In genomic region chr5:74595143-74595915, GRCh38 we compare ENCODE assay signal across 13 cellular contexts. TPM values are rescaled to one million over a fixed set of nuclear protein-coding genes. Genes with fewer than 3 reads are reported as not detected.
DNase-seq lines count a peak whose midpoint lies in the region; ATAC-seq and TF ChIP-seq lines count a peak whose summit lies in the region.
"Had no signal": no experiment of that assay in that cellular context is flagged by ENCODE, and none has a peak within 500 bp of the region (broad histone marks: within the 10 kb centered on the region; RNA-seq: fewer than 3 reads in every experiment).

No MANE protein-coding gene starts in this region.

- H3K36me3 Mint-ChIP-seq in stimulated activated memory B cell treated with anti-CD40 and anti-IgM and Interleukin-4, amounts not matched to agents 10 μg/mL and 1 μg/mL and 100 μg/mL, for 72 hours = no peaks in the 10 kb centered on the region
- H3K36me3 Mint-ChIP-seq: activated CD4-positive, alpha-beta memory T cell treated with anti-CD3 and anti-CD28 coated beads for 36 hours had no signal

- no peak overlapping the region for H3K9ac ChIP-seq in smooth muscle cell (ENCODE audit: low read depth)

- TF ChIP-seq POLR2A in Peyer's patch (IDR thresholded peaks at IDR 0.05) = no peak

- H3K36me3 ChIP-seq in kidney epithelial cell (ENCODE audit: control insufficient read depth, insufficient read depth, low read length) (no peaks in the 10 kb centered on the region), smooth muscle cell (ENCODE audit: low read depth) (no peaks in the 10 kb centered on the region), tibial artery (no peaks in the 10 kb centered on the region), Peyer's patch (no peaks in the 10 kb centered on the region)

- intact Hi-C loops in tibial artery (cut with DNase I; ENCODE audit: low total_unique reads) = no loop called here

- no peaks in the 10 kb centered on the region for H3K9me3 ChIP-seq in smooth muscle cell (replicated peaks; ENCODE audit: low read depth)
- no peaks in the 10 kb centered on the region for H3K9me3 ChIP-seq in tibial artery
- H3K9me3 ChIP-seq in Peyer's patch = no peaks in the 10 kb centered on the region

- 54% methylated on average over 4 of the region's 4 CpGs for WGBS in smooth muscle cell (ENCODE audit: low lambda C conversion rate)

- H3K9me3 Mint-ChIP-seq in stimulated activated memory B cell treated with anti-CD40 and anti-IgM and Interleukin-4, amounts not matched to agents 10 μg/mL and 1 μg/mL and 100 μg/mL, for 72 hours = no peaks in the 10 kb centered on the region
- H3K9me3 Mint-ChIP-seq: activated CD4-positive, alpha-beta memory T cell treated with anti-CD3 and anti-CD28 coated beads for 36 hours had no signal

- peaks cover 53% of the 10 kb centered on the region for H3K27me3 Mint-ChIP-seq in stimulated activated memory B cell treated with anti-CD40 and anti-IgM and Interleukin-4, amounts not matched to agents 10 μg/mL and 1 μg/mL and 100 μg/mL, for 72 hours

- H3F3A ChIP-seq in smooth muscle cell (ENCODE audit: low read depth) = no peaks in the 10 kb centered on the region

- peak overlapping the region; percentile 24 for H3K4me2 ChIP-seq in smooth muscle cell

- H3K4me1 Mint-ChIP-seq in stimulated activated memory B cell treated with anti-CD40 and anti-IgM and Interleukin-4, amounts not matched to agents 10 μg/mL and 1 μg/mL and 100 μg/mL, for 72 hours = no peaks in the 10 kb centered on the region

- H3K27ac Mint-ChIP-seq in stimulated activated memory B cell treated with anti-CD40 and anti-IgM and Interleukin-4, amounts not matched to agents 10 μg/mL and 1 μg/mL and 100 μg/mL, for 72 hours = no peak overlapping the region
- H3K27ac Mint-ChIP-seq: activated CD4-positive, alpha-beta memory T cell treated with anti-CD3 and anti-CD28 coated beads for 36 hours; activated naive CD8-positive, alpha-beta T cell had no signal

- peak overlapping the region; percentile 52 for H2AFZ ChIP-seq in smooth muscle cell (ENCODE audit: low read depth)

- H3K4me1 ChIP-seq in smooth muscle cell (ENCODE audit: low read depth) (peaks cover 20% of the 10 kb centered on the region), tibial artery (no peaks in the 10 kb centered on the region), Peyer's patch (no peaks in the 10 kb centered on the region)

- H3K27ac ChIP-seq in smooth muscle cell (ENCODE audit: low read depth) = peak overlapping the region; percentile 40
- H3K27ac ChIP-seq in tibial artery = no peak overlapping the region
- H3K27ac ChIP-seq in Peyer's patch = no peak overlapping the region
- H3K27ac ChIP-seq: skin epidermis had no signal

- no peak overlapping the region for H3K4me3 ChIP-seq in astrocyte of the spinal cord (ENCODE audit: low read depth, low read length)
- H3K4me3 ChIP-seq in kidney epithelial cell (ENCODE audit: low read depth, low read length) = no peak overlapping the region
- no peak overlapping the region for H3K4me3 ChIP-seq in smooth muscle cell
- no peak overlapping the region for H3K4me3 ChIP-seq in tibial artery
- H3K4me3 ChIP-seq in Peyer's patch = no peak overlapping the region
- H3K4me3 ChIP-seq: skin epidermis had no signal

- ATAC-seq in stimulated activated memory B cell treated with anti-CD40 and anti-IgM and Interleukin-4, amounts not matched to agents 10 μg/mL and 1 μg/mL and 100 μg/mL, for 72 hours = no peak

- H4K20me1 ChIP-seq in smooth muscle cell (ENCODE audit: low read depth) = no peaks in the 10 kb centered on the region

- DNase-seq in HT-29 (ENCODE audit: low spot score) (peak; percentile 67), astrocyte of the spinal cord (ENCODE audit: low read depth, low spot score) (peak; percentile 85), kidney epithelial cell (ENCODE audit: low read depth) (peak; percentile 60), smooth muscle cell (lab: John Stamatoyannopoulos, UW; ENCODE audit: unreplicated experiment) (no peak), tibial artery (no peak), Peyer's patch (no peak)
- DNase-seq in stimulated activated naive CD4-positive, alpha-beta T cell treated with Interleukin-2 at 50 U/mL for 16 hours (lab: John Stamatoyannopoulos, UW) = no peak
- DNase-seq: activated CD4-positive, alpha-beta memory T cell treated with anti-CD3 and anti-CD28 coated beads for 36 hours; DMS53; NCI-H510A treated with DMSO at 0.1 percent for 48 hours had no signal

- no peak for TF ChIP-seq CTCF in astrocyte of the spinal cord (IDR thresholded peaks at IDR 0.05; ENCODE audit: low read depth, low read length)
- TF ChIP-seq CTCF in kidney epithelial cell (IDR thresholded peaks at IDR 0.05; ENCODE audit: insufficient read depth, low read length, poor library complexity, severe bottlenecking) = no peak
- TF ChIP-seq CTCF in smooth muscle cell (IDR thresholded peaks at IDR 0.05; ENCODE audit: borderline replicate concordance, insufficient read depth, poor library complexity, severe bottlenecking) = no peak
- no peak for TF ChIP-seq CTCF in tibial artery (IDR thresholded peaks at IDR 0.05)
- TF ChIP-seq CTCF in Peyer's patch (IDR thresholded peaks at IDR 0.05) = no peak

- in situ Hi-C loops in astrocyte of the spinal cord (cut with HindIII; ENCODE audit: low sequenced_read_pairs) = no loop called here

- no peaks in the 10 kb centered on the region for H3K27me3 ChIP-seq in kidney epithelial cell (ENCODE audit: control insufficient read depth, insufficient read depth, low read length)
- H3K27me3 ChIP-seq in smooth muscle cell (ENCODE audit: low read depth) = no peaks in the 10 kb centered on the region
- H3K27me3 ChIP-seq in tibial artery = no peaks in the 10 kb centered on the region
- H3K27me3 ChIP-seq in Peyer's patch = no peaks in the 10 kb centered on the region

- H3K79me2 ChIP-seq in smooth muscle cell (ENCODE audit: low read depth) = no peaks in the 10 kb centered on the region

- no peak overlapping the region for H3K4me3 Mint-ChIP-seq in stimulated activated memory B cell treated with anti-CD40 and anti-IgM and Interleukin-4, amounts not matched to agents 10 μg/mL and 1 μg/mL and 100 μg/mL, for 72 hours
- H3K4me3 Mint-ChIP-seq: activated CD4-positive, alpha-beta memory T cell treated with anti-CD3 and anti-CD28 coated beads for 36 hours; activated naive CD8-positive, alpha-beta T cell had no signal

RNA-seq across cellular contexts. Expression of gene ENC1, which starts 45.2 kb away (rescaled TPM):
- total RNA-seq in HT-29 (2014; rRNA removed; shearing (Covaris generic)) = 397 and 427 TPM in 2 replicates
- total RNA-seq in kidney epithelial cell = 72.5 and 104 TPM in 2 replicates
- total RNA-seq in smooth muscle cell = 110 and 117 TPM in 2 replicates
- 17.4 and 73.4 TPM in 2 replicates for polyA plus RNA-seq in smooth muscle cell
- total RNA-seq in Peyer's patch = 100 to 1,000 TPM in 1 of 4 donors, 10 to 100 TPM in 3; 28.7 to 123 (median 40.0) TPM

Comparison
In these comparisons a context has a peak if more than half of its experiments do, and no peak if none do; other contexts are left out.
1. DNase-seq: peak in HT-29 (single experiment), astrocyte of the spinal cord (single experiment) and kidney epithelial cell (single experiment); none in smooth muscle cell (single experiment), stimulated activated naive CD4-positive, alpha-beta T cell treated with Interleukin-2 at 50 U/mL for 16 hours (single experiment), tibial artery (0 of 2) and Peyer's patch (0 of 3).